21 cellular contexts compared by ENCODE assay signal in the genomic region with DNA sequence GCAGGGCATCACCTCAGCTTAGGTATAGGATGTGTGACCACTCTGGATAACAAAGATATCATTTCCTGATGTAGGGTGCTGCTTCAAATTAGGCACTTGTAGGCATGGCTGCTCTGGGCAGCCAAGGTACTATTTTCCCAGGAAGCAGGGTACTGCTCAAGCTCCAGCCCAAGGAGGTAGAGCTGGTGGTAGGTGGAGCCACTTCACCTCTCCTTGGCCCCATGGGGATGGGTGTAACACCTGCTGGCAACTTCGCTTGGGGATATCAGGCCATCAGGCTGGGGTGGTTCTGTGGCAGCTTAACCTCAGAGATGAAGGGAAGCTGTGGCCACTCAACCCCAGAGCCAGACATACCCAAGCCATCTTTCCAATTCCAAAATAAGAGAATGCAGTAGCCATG.
"Had no signal": no experiment of that assay in that cellular context is flagged by ENCODE, and none has a peak within 500 bp of the region (broad histone marks: within the 10 kb centered on the region; RNA-seq: fewer than 3 reads in every experiment).

No MANE protein-coding gene starts in this region.

- H3K27ac Mint-ChIP-seq: effector memory CD8-positive, alpha-beta T cell; endodermal cell; immature natural killer cell had no signal

- H3K4me1 Mint-ChIP-seq: immature natural killer cell had no signal

- DNase-seq: dermis blood vessel endothelial cell; dorsolateral prefrontal cortex; effector CD8-positive, alpha-beta T cell; effector memory CD8-positive, alpha-beta T cell; erythroblast; foreskin keratinocyte; heart left ventricle; hypothalamus; immature natural killer cell; islet precursor cell; kidney; kidney glomerular epithelial cell; left colon; left ventricle myocardium inferior; mammary epithelial cell; mesenchymal stem cell; midbrain had no signal

- ATAC-seq: effector memory CD8-positive, alpha-beta T cell; esophagus mucosa; foreskin keratinocyte; gastroesophageal sphincter; heart left ventricle; left colon; left lobe of liver had no signal

- H3K4me3 Mint-ChIP-seq: effector memory CD8-positive, alpha-beta T cell; endodermal cell; immature natural killer cell had no signal
